9 cellular contexts compared by ENCODE assay signal in the genomic region with DNA sequence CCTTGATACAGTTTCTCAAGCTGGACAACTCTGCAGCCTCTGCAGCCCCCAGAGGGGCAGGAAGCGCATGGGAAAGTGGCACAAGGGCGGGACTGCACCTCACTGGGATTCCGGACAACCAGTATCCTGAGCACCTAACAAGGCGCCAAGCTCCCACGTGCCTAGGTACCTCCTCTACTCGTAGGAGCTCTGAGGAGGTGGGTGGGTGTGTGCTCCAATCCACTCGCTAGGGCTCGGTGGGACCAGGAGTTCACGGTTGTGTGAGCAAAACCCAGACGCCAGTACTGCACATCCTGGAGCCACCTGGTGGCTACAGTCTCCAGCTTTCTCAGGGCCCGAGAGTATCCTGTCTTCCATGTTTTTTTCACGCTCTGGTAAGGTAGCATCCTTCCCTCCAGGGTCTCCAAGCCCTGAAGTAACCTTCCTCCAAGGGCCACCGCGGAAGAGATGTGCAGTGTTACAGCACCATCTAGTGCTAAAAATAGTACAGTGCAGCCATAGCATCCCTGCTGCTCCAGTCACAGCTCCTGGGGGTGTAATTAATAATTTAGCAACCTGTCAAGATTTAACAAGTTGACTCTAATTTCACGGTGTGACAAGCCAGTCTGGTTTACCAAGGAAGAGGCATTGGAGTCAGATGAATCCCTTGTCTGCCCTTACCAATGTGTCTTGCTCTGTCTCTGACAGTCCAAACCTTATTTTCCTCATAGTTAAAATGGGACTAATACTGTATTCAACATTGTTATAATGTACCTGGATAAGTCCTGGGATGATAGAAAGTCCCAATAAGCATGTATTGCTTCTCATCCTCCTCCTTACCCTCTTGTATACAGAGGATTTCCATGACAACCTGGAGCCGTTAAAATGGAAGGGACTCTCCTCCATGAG.
A peak's percentile ranks its signal among the peaks of the same experiment; 100 is the strongest.
DNase-seq lines count a peak whose midpoint lies in the region; ATAC-seq and TF ChIP-seq lines count a peak whose summit lies in the region.
"Had no signal": no experiment of that assay in that cellular context is flagged by ENCODE, and none has a peak within 500 bp of the region (broad histone marks: within the 10 kb centered on the region; RNA-seq: fewer than 3 reads in every experiment).

No MANE protein-coding gene starts in this region.

- H3K4me1 Mint-ChIP-seq in neural progenitor cell: peaks cover 3% of the 10 kb centered on the region

- no peaks in the 10 kb centered on the region for H3F3A ChIP-seq in neural progenitor cell (ENCODE audit: low read depth)

- no peaks in the 10 kb centered on the region for H3K4me1 ChIP-seq in neural progenitor cell
- H3K4me1 ChIP-seq: SJSA1 had no signal

- ATAC-seq in HG03280 (IDR thresholded peaks at IDR 0.05; ENCODE audit: unreplicated experiment): peak; percentile 81

- H3K36me3 ChIP-seq in neural progenitor cell: no peaks in the 10 kb centered on the region

- H3K27me3 Mint-ChIP-seq in neural progenitor cell (ENCODE audit: insufficient read depth, low read depth): no peaks in the 10 kb centered on the region

- H3K27ac ChIP-seq in neural progenitor cell: no peak overlapping the region
- H3K27ac ChIP-seq: SJSA1 had no signal

- H3K4me3 Mint-ChIP-seq in neural progenitor cell: no peak overlapping the region

- TF ChIP-seq CTCF in fibroblast of pulmonary artery (IDR thresholded peaks at IDR 0.05; ENCODE audit: low read length, missing control alignments) (peak; percentile 83), neural progenitor cell (IDR thresholded peaks at IDR 0.05) (peak; percentile 94)

- H3K9me3 Mint-ChIP-seq in neural progenitor cell: no peaks in the 10 kb centered on the region

- no peaks in the 10 kb centered on the region for H3K27me3 ChIP-seq in neural progenitor cell
- H3K27me3 ChIP-seq: SJSA1 had no signal

- no peak overlapping the region for H3K9ac ChIP-seq in neural progenitor cell

- no peaks in the 10 kb centered on the region for H3K79me2 ChIP-seq in neural progenitor cell (ENCODE audit: low read depth)

- H3K9me3 ChIP-seq in neural progenitor cell (ENCODE audit: low read depth): no peaks in the 10 kb centered on the region
- H3K9me3 ChIP-seq: SJSA1 had no signal

- peaks cover 7% of the 10 kb centered on the region for H3K36me3 Mint-ChIP-seq in neural progenitor cell

- H3K27ac Mint-ChIP-seq in neural progenitor cell: no peak overlapping the region

- no peak overlapping the region for H3K4me3 ChIP-seq in fibroblast of pulmonary artery (replicated peaks; ENCODE audit: low read depth, low read length)
- no peak overlapping the region for H3K4me3 ChIP-seq in neural progenitor cell
- H3K4me3 ChIP-seq: SJSA1 had no signal

- no peak overlapping the region for H2AFZ ChIP-seq in neural progenitor cell (replicated peaks)

- peak; percentile 8 for DNase-seq in CMK (ENCODE audit: low read depth)
- DNase-seq in GM19238 (ENCODE audit: insufficient read length, low spot score): peak; percentile 21
- peak; percentile 55 for DNase-seq in NCI-H526 treated with DMSO at 0.1 percent for 48 hours (lab: John Stamatoyannopoulos, UW)
- peak; percentile 60 for DNase-seq in activated CD8-positive, alpha-beta memory T cell treated with anti-CD3 and anti-CD28 coated beads, Interleukin-2, amount 50 U/mL, for 48 hours
- DNase-seq in fibroblast of pulmonary artery (ENCODE audit: low read depth): peak; percentile 59
- DNase-seq in neural progenitor cell (ENCODE audit: low spot score): peak; percentile 78
- DNase-seq in stimulated activated naive CD4-positive, alpha-beta T cell treated with Interleukin-2 at 50 U/mL for 16 hours (lab: John Stamatoyannopoulos, UW): no peak

- no peak overlapping the region for H3K4me2 ChIP-seq in neural progenitor cell

- no peaks in the 10 kb centered on the region for H4K20me1 ChIP-seq in neural progenitor cell (ENCODE audit: low read depth)
